Comparison of ENCODE assay signal across 8 cellular contexts in genomic region chr2:38666578-38666926, GRCh38. TPM values are rescaled to one million over a fixed set of nuclear protein-coding genes. Genes with fewer than 3 reads are reported as not detected.
DNase-seq lines count a peak whose midpoint lies in the region; ATAC-seq and TF ChIP-seq lines count a peak whose summit lies in the region.

No MANE protein-coding gene starts in this region.

- CTCF ChIA-PET in WTC11 (lab: Charles Lee), result interaction anchor here (1.4 to 1.9 kb wide), 3 partner anchors 60 to 85 kb away, joined by 5 to 11 read pairs (median 7); partner anchors contain the start of gene HNRNPLL
- CTCF ChIA-PET in GM10248 (lab: Yijun Ruan, JAX), result interaction anchor here (0.8 to 7.4 kb wide), 12 partner anchors 10 to 84 kb away, joined by 3 to 38 read pairs (median 5); partner anchors contain the start of gene HNRNPLL

- no peak for TF ChIP-seq POLR2A in heart left ventricle (IDR thresholded peaks at IDR 0.05)

- DNase-seq in WTC11 (ENCODE audit: low spot score) (no peak), heart left ventricle (no peak), psoas muscle (no peak), NCI-H774 (lab: John Stamatoyannopoulos, UW) (no peak), GM10248 (ENCODE audit: extremely low spot score) (no peak), activated gamma-delta T cell treated with Interleukin-2 at 50 U/mL for 16 hours (no peak)

- H3K9me3 ChIP-seq in heart left ventricle (no peaks in the 10 kb centered on the region), psoas muscle (no peaks in the 10 kb centered on the region)

- ATAC-seq in GM18502 (IDR thresholded peaks at IDR 0.05; ENCODE audit: poor library complexity, unreplicated experiment), result peak; percentile 29
- peak; percentile 46 for ATAC-seq in HG03135 (IDR thresholded peaks at IDR 0.05; ENCODE audit: unreplicated experiment)
- no peak; the same call in 1 of the 2 replicates for ATAC-seq in WTC11
- peak; percentile 2 to 23 (median 20) for ATAC-seq in heart left ventricle
- peak; percentile 6 to 33 (median 15) for ATAC-seq in psoas muscle

- H3K9me3 Mint-ChIP-seq in WTC11, result no peaks in the 10 kb centered on the region

- H3K27ac Mint-ChIP-seq in WTC11, result no peak overlapping the region

- H3K4me1 Mint-ChIP-seq in WTC11, result peaks cover 30% of the 10 kb centered on the region

- H3K36me3 ChIP-seq in heart left ventricle (no peaks in the 10 kb centered on the region), psoas muscle (ENCODE audit: insufficient read depth in 1 of 2, low read depth in 1 of 2) (no peaks in the 10 kb centered on the region)

- no peaks in the 10 kb centered on the region for H3K27me3 ChIP-seq in heart left ventricle
- H3K27me3 ChIP-seq in psoas muscle (ENCODE audit: insufficient read depth in 3 of 3, low read length in 2 of 3), result no peaks in the 10 kb centered on the region

- H3K4me1 ChIP-seq in heart left ventricle, result peaks cover 0 to 61% (median 17%) of the 10 kb centered on the region in 12 donors
- H3K4me1 ChIP-seq in psoas muscle, result peaks cover 18% of the 10 kb centered on the region

- TF ChIP-seq CTCF in WTC11 (IDR thresholded peaks at IDR 0.05) (no peak), heart left ventricle (IDR thresholded peaks at IDR 0.05) (no peak), psoas muscle (IDR thresholded peaks at IDR 0.05) (no peak), GM10248 (IDR thresholded peaks at IDR 0.05; ENCODE audit: control extremely low read depth, extremely low read depth, low read depth, missing control alignments) (no peak)

- peak overlapping the region; percentile 88 for H3K4me3 Mint-ChIP-seq in WTC11

- POLR2A ChIA-PET in WTC11 (lab: Charles Lee) (interaction anchor here (1.7 to 2.1 kb wide), 2 partner anchors 65 to 85 kb away, joined by 7 to 8 read pairs; partner anchors contain the start of gene SRSF7), GM10248 (lab: Yijun Ruan, JAX) (interaction anchor here (1.0 kb wide), 1 partner anchor 85 kb away, joined by 3 read pairs; the partner anchor contains the start of gene SRSF7)

- peak overlapping the region; percentile 11 to 93 (median 71) for H3K27ac ChIP-seq in heart left ventricle
- H3K27ac ChIP-seq in psoas muscle, result peak overlapping the region; percentile 71

- H3K27me3 Mint-ChIP-seq in WTC11 (ENCODE audit: low read depth), result no peaks in the 10 kb centered on the region

- H3K4me3 ChIP-seq in heart left ventricle (peak overlapping the region; percentile 33 to 88 (median 70)), psoas muscle (peak overlapping the region; percentile 73)

- H3K36me3 Mint-ChIP-seq in WTC11, result no peaks in the 10 kb centered on the region

- intact Hi-C loops in heart left ventricle (cut with DNase I), result loop anchor here in 6 of 10 donors (2.0 to 5.0 kb wide), 3 partner anchors 56 to 64 kb away; partner anchors contain the start of gene HNRNPLL (in 6 of the 6)
- intact Hi-C loops in psoas muscle (cut with DNase I), result loop anchor here (5.0 to 10.0 kb wide), 2 partner anchors 58 to 64 kb away; partner anchors contain the start of gene HNRNPLL (in 2 of the 2)

- 0 to 8% (median 5%) methylated on average over 3 of the region's 3 CpGs for WGBS in heart left ventricle, 4 donors
- 3 to 7% (median 3%) methylated on average over 3 of the region's 3 CpGs for WGBS in psoas muscle, 3 donors

TF ChIP-seq in WTC11, 78 proteins besides CTCF, POLR2A, EP300 and RAD21:
- no peak for TF ChIP-seq MAX (CRISPR knock-in tag; IDR thresholded peaks at IDR 0.05)
- no peak for TF ChIP-seq ZNF532 (CRISPR knock-in tag; IDR thresholded peaks at IDR 0.05; ENCODE audit: borderline replicate concordance)

RNA-seq across cellular contexts. Expression of gene GALM, which starts 0.6 kb away (rescaled TPM):
- total RNA-seq in WTC11 (2021) (11.2 to 13.5 TPM (median 12.3 TPM) in 3 replicates), heart left ventricle (10 to 100 TPM in 8 of 9 donors, 1 to 10 TPM in 1; 6.3 to 25.3 (median 11.9) TPM), psoas muscle (10 to 100 TPM in 1 of 4 donors, 1 to 10 TPM in 3; 3.6 to 16.1 (median 4.8) TPM)
- polyA plus RNA-seq in heart left ventricle (1 to 10 TPM; 8.2 to 9.9 TPM), psoas muscle (1 to 10 TPM; 2.0 to 9.4 (median 5.5) TPM)
